ENCODE assay signal across 13 cellular contexts in the genomic region with DNA sequence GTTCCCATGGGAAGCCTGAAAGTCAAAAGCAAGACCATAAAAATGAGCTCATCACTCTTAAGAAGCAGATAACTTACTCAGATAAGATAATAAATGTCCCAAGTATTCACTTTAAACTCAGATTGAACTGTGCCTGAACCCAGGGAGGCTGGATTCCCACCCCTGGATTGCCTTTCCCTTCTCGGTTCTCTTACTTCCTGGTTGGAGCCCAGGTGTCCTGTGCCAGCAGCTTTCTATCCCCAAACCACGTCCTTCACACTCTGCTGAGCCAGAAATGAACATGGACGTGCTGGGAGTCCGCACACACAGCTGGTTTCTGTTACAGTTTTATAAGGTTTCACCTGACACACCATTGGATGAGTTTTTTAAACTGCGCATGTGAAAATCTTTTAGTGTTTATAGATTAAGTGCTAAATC.
DNase-seq lines count a peak whose midpoint lies in the region; FAIRE-seq and TF ChIP-seq lines count a peak whose summit lies in the region.
"Had no signal": no experiment of that assay in that cellular context is flagged by ENCODE, and none has a peak within 500 bp of the region (broad histone marks: within the 10 kb centered on the region; RNA-seq: fewer than 3 reads in every experiment).

No MANE protein-coding gene starts in this region.

- peak; percentile 8 for DNase-seq in DMS153 treated with DMSO at 0.1 percent for 48 hours (lab: John Stamatoyannopoulos, UW; ENCODE audit: unreplicated experiment)
- peak in 2 of 3 donors; percentile 63 to 76 for DNase-seq in Peyer's patch
- DNase-seq in sigmoid colon, result peak; percentile 84
- no peak for DNase-seq in DMS 273 treated with DMSO at 0.1 percent for 48 hours (lab: John Stamatoyannopoulos, UW)
- DNase-seq in stimulated activated CD4-positive, alpha-beta T cell treated with anti-CD3 and anti-CD28 coated beads, Interleukin-15, amount 100 ng/mL, for 24 hours, result no peak
- no peak for DNase-seq in stimulated activated CD4-positive, alpha-beta T cell treated with anti-CD3 and anti-CD28 coated beads, Interleukin-12 subunit alpha, Interleukin-12 subunit beta, amount 100 ng/mL, for 4 hours
- no peak for DNase-seq in stomach
- DNase-seq: activated CD8-positive, alpha-beta memory T cell treated with anti-CD3 and anti-CD28 coated beads, Interleukin-2, amount 10 ng/mL, durations not matched to agents 7 days and 5 days; activated naive CD8-positive, alpha-beta T cell treated with anti-CD3 and anti-CD28 coated beads for 36 hours; CD4-positive, alpha-beta T cell; cortex of kidney; NCI-H524 treated with DMSO at 0.1 percent for 48 hours had no signal

- intact Hi-C loops in sigmoid colon (cut with DNase I), result loop anchor here (1.0 to 10.0 kb wide), 2 partner anchors 46 to 697 kb away; no protein-coding TSS in a partner anchor
- intact Hi-C loops in stomach (cut with DNase I; ENCODE audit: low total_unique reads), result no loop called here

- no peaks in the 10 kb centered on the region for H3K36me3 ChIP-seq in Peyer's patch
- no peaks in the 10 kb centered on the region for H3K36me3 ChIP-seq in sigmoid colon
- no peaks in the 10 kb centered on the region for H3K36me3 ChIP-seq in stomach

- FAIRE-seq in islet of Langerhans (lab: Jason Lieb, UNC), result peak; percentile 81

- no peaks in the 10 kb centered on the region for H3K9me3 ChIP-seq in Peyer's patch
- H3K9me3 ChIP-seq in sigmoid colon, result no peaks in the 10 kb centered on the region
- H3K9me3 ChIP-seq in stomach, result peaks cover 0 to 5% (median 1%) of the 10 kb centered on the region in 4 donors

- WGBS in sigmoid colon, 2 donors, result 12 to 45% methylated on average over 5 of the region's 5 CpGs
- WGBS in stomach, 5 donors, result 49 to 51% (median 50%) methylated on average over 5 of the region's 5 CpGs

- H3K4me3 ChIP-seq in Peyer's patch (no peak overlapping the region), sigmoid colon (peak overlapping the region in 1 of 4 donors; percentile 4), stomach (no peak overlapping the region)

- H3K27ac ChIP-seq in Peyer's patch (peak overlapping the region in 3 of 4 donors; percentile 64 to 85 (median 69)), sigmoid colon (peak overlapping the region; percentile 65 to 79 (median 79)), stomach (peak overlapping the region in 1 of 5 donors; percentile 4)

- TF ChIP-seq EP300 in sigmoid colon (IDR thresholded peaks at IDR 0.05) (peak; percentile 52 to 91 (median 81)), stomach (IDR thresholded peaks at IDR 0.05) (no peak)

- TF ChIP-seq CTCF in Peyer's patch (IDR thresholded peaks at IDR 0.05), result no peak
- no peak for TF ChIP-seq CTCF in sigmoid colon (IDR thresholded peaks at IDR 0.05)
- no peak for TF ChIP-seq CTCF in stomach (IDR thresholded peaks at IDR 0.05)

- no peaks in the 10 kb centered on the region for H3K27me3 ChIP-seq in Peyer's patch
- H3K27me3 ChIP-seq in sigmoid colon, result no peaks in the 10 kb centered on the region
- no peaks in the 10 kb centered on the region for H3K27me3 ChIP-seq in stomach

- H3K4me1 ChIP-seq in Peyer's patch (peaks cover 0 to 6% (median 3%) of the 10 kb centered on the region in 4 donors), sigmoid colon (peaks cover 0 to 39% (median 31%) of the 10 kb centered on the region in 4 donors), stomach (peaks cover 0 to 11% (median 0%) of the 10 kb centered on the region in 4 donors)

- TF ChIP-seq POLR2A in Peyer's patch (IDR thresholded peaks at IDR 0.05) (no peak), sigmoid colon (IDR thresholded peaks at IDR 0.05) (no peak), stomach (IDR thresholded peaks at IDR 0.05) (no peak)

Comparison
In these comparisons a context has a peak if more than half of its experiments do, and no peak if none do; other contexts are left out.
1. DNase-seq: peak in DMS153 treated with DMSO at 0.1 percent for 48 hours (single experiment), Peyer's patch (2 of 3) and sigmoid colon (single experiment); none in DMS 273 treated with DMSO at 0.1 percent for 48 hours (single experiment), stimulated activated CD4-positive, alpha-beta T cell treated with anti-CD3 and anti-CD28 coated beads, Interleukin-15, amount 100 ng/mL, for 24 hours (single experiment), stimulated activated CD4-positive, alpha-beta T cell treated with anti-CD3 and anti-CD28 coated beads, Interleukin-12 subunit alpha, Interleukin-12 subunit beta, amount 100 ng/mL, for 4 hours (single experiment) and stomach (single experiment).